Comparison of ENCODE assay signal across 23 cellular contexts in the genomic region with DNA sequence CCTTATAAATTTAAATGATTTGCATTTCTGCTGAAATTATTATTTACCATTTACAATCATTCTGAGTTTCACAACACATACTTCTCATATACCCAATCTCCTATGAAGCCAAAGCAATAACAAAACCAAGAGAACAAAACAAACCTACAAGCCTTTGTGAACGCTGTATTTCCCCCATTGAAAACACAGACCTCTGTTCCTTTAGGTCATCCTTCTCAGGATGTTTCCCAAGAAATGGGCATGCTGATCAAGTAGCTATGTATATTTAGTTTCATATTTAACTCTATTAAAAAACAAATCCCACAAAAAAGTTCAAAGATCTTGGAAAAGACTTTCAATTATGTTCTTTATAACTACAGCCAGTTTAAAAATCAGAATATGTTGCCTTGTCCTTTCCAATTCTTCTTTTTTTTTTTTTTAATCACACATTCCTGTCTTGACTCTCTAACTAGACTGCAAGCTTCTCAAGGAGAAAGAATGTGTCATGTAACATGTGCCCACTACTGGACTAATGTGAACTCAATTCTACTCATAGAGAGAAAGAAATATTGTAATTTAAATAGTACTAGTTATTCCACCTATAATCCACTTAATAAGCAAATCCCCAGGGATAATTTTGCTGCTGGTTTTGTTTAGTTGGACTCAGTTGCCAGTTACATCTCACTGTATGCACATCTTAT.
"Had no signal": no experiment of that assay in that cellular context is flagged by ENCODE, and none has a peak within 500 bp of the region (broad histone marks: within the 10 kb centered on the region; RNA-seq: fewer than 3 reads in every experiment).

No MANE protein-coding gene starts in this region.

- H3K4me1 ChIP-seq: body of pancreas, uterus had no signal

- H3K4me3 ChIP-seq: body of pancreas, coronary artery, esophagus squamous epithelium, left ventricle myocardium inferior, right atrium auricular region, tibial nerve, uterus had no signal

- H3K27me3 ChIP-seq: body of pancreas, esophagus squamous epithelium, foreskin keratinocyte, right atrium auricular region, tibial nerve, uterus had no signal

- DNase-seq: activated B cell treated with CpG ODN at 0.5 μM for 24 hours; activated CD4-positive, alpha-beta T cell treated with anti-CD3 and anti-CD28 coated beads, Interleukin-2, amount 10 ng/mL, durations not matched to agents 24 days and 14 days; activated CD8-positive, alpha-beta T cell treated with anti-CD3 and anti-CD28 coated beads for 36 hours; activated naive CD4-positive, alpha-beta T cell; activated naive CD8-positive, alpha-beta T cell treated with anti-CD3 and anti-CD28 coated beads for 36 hours; activated T-cell treated with anti-CD3 and anti-CD28 coated beads, Interleukin-2, amount 50 U/mL, for 1 hour; amygdala; body of pancreas; central memory CD4-positive, alpha-beta T cell; effector CD4-positive, alpha-beta T cell; esophagus squamous epithelium; glutamatergic neuron; hypothalamus; kidney; left ventricle myocardium inferior; occipital lobe; T-cell; uterus had no signal

- ATAC-seq: activated CD8-positive, alpha-beta T cell treated with anti-CD3 and anti-CD28 coated beads for 36 hours; activated T-helper 17 cell treated with anti-CD3 and anti-CD28 coated beads, Interleukin-2, amount 50 U/mL, for 72 hours; body of pancreas; foreskin keratinocyte; T-cell had no signal

- H3K36me3 ChIP-seq: esophagus squamous epithelium, left ventricle myocardium inferior, right atrium auricular region, tibial nerve, uterus had no signal

- H3K27ac ChIP-seq: body of pancreas, coronary artery, esophagus squamous epithelium, left ventricle myocardium inferior, uterus had no signal

- H3K9me3 ChIP-seq: body of pancreas, esophagus squamous epithelium, left ventricle myocardium inferior, right atrium auricular region, tibial nerve, uterus had no signal
